Comparison of ENCODE assay signal across 34 cellular contexts in genomic region chr6:57078808-57079207, GRCh38.
"Had no signal": no experiment of that assay in that cellular context is flagged by ENCODE, and none has a peak within 500 bp of the region (broad histone marks: within the 10 kb centered on the region; RNA-seq: fewer than 3 reads in every experiment).

No MANE protein-coding gene starts in this region.

- H3K36me3 ChIP-seq: MG63 had no signal

- H3K4me3 ChIP-seq: MG63 had no signal

- H3K9me3 ChIP-seq: MG63 had no signal

- H3K27me3 ChIP-seq: MG63 had no signal

- DNase-seq: Karpas-422, Kasumi-1, MG63, MM.1S, MV-4-11, NCI-H1048, NCI-H1092, NCI-H1092 treated with DMSO at 0.1 percent for 48 hours, NCI-H1105, NCI-H1105 treated with DMSO at 0.1 percent for 48 hours, NCI-H1417, NCI-H1417 treated with DMSO at 0.1 percent for 48 hours, NCI-H1436, NCI-H1436 treated with DMSO at 0.1 percent for 48 hours, NCI-H146, NCI-H1694, NCI-H1694 treated with DMSO at 0.1 percent for 48 hours, NCI-H187, NCI-H187 treated with DMSO at 0.1 percent for 48 hours, NCI-H1930, NCI-H2029, NCI-H2029 treated with DMSO at 0.1 percent for 48 hours, NCI-H2081, NCI-H2081 treated with DMSO at 0.1 percent for 48 hours, NCI-H2107, NCI-H2171, NCI-H2171 treated with DMSO at 0.1 percent for 48 hours, NCI-H2227 treated with DMSO at 0.1 percent for 48 hours, NCI-H226, NCI-H345, NCI-H446, NCI-H446 treated with DMSO at 0.1 percent for 48 hours, NCI-H510A, NCI-H510A treated with DMSO at 0.1 percent for 48 hours had no signal
